In the genomic region with DNA sequence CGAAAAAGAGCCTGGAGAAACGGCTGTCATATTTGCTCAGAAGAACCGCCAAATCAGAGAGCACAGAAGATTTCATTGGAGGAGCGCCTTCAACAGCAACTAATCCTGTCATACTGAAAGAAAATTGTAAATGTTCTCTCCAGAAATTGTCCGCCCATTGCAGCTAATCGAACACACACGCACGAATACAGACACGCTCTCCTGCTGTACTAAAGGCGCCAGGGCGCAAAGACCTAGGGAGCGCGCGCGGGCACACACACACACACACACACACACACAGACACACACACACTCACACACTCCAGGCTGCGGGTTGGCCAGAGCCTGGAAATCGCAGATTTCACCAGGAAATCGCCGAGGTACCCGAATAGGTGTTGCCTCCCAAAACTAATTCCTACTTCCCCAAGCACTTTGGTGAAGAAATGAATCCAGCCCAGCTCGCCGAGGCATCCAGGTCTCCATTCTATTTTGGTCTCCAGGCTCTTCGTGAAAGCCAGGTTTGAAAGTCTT, we compare ENCODE assay signal across 10 cellular contexts. TPM values are rescaled to one million over a fixed set of nuclear protein-coding genes. Genes with fewer than 3 reads are reported as not detected.
DNase-seq lines count a peak whose midpoint lies in the region; ATAC-seq and TF ChIP-seq lines count a peak whose summit lies in the region.
"Had no signal": no experiment of that assay in that cellular context is flagged by ENCODE, and none has a peak within 500 bp of the region (broad histone marks: within the 10 kb centered on the region; RNA-seq: fewer than 3 reads in every experiment).

A gene (plus strand): TSS at position 157 of the 510 bp plus-strand sequence. CDS start 146,214 bp downstream, outside the sequence.

- WGBS in suprapubic skin, result 3% methylated on average over 23 of the region's 23 CpGs

- TF ChIP-seq CTCF in brain microvascular endothelial cell (IDR thresholded peaks at IDR 0.05; ENCODE audit: low read depth, low read length, missing control alignments), result no peak
- TF ChIP-seq CTCF in suprapubic skin (IDR thresholded peaks at IDR 0.05), result no peak

- DNase-seq in DMS 273 (lab: John Stamatoyannopoulos, UW; ENCODE audit: unreplicated experiment), result peak; percentile 42
- no peak for DNase-seq in DMS 273 treated with DMSO at 0.1 percent for 48 hours (lab: John Stamatoyannopoulos, UW)
- DNase-seq in brain microvascular endothelial cell, result no peak
- no peak for DNase-seq in suprapubic skin (ENCODE audit: low spot score in 2 of 2)
- DNase-seq in mesenteric fat pad (ENCODE audit: low spot score), result no peak
- no peak for DNase-seq in activated CD4-positive, alpha-beta T cell treated with anti-CD3 and anti-CD28 coated beads for 4 hours
- DNase-seq: 8988T; activated T-cell treated with anti-CD3 and anti-CD28 coated beads, Interleukin-2, amount 50 U/mL, for 24 hours had no signal

- H3K4me1 ChIP-seq in iPS-18a (ENCODE audit: control insufficient read depth, low read depth, low read length), result peaks cover 5% of the 10 kb centered on the region
- H3K4me1 ChIP-seq in suprapubic skin, result peaks cover 28% of the 10 kb centered on the region

- H3K27me3 ChIP-seq in brain microvascular endothelial cell (replicated peaks) (peaks cover 39% of the 10 kb centered on the region), iPS-18a (ENCODE audit: control insufficient read depth, insufficient read depth, low read length) (peaks cover 64% of the 10 kb centered on the region), suprapubic skin (peaks cover 40% of the 10 kb centered on the region)

- H3K27ac ChIP-seq in brain microvascular endothelial cell (no peak within 1 kb of the TSS), iPS-18a (ENCODE audit: low read length) (no peak within 1 kb of the TSS), suprapubic skin (no peak within 1 kb of the TSS)

- no peak for TF ChIP-seq POLR2A in suprapubic skin (IDR thresholded peaks at IDR 0.05)

- H3K9me3 ChIP-seq in iPS-18a (ENCODE audit: control insufficient read depth, low read depth, low read length) (no peaks in the 10 kb centered on the region), suprapubic skin (no peaks in the 10 kb centered on the region)

- no peak for TF ChIP-seq EP300 in suprapubic skin (IDR thresholded peaks at IDR 0.05)

- H3K4me3 ChIP-seq in brain microvascular endothelial cell (ENCODE audit: low read depth, low read length) (peak within 1 kb of the TSS; percentile 63), iPS-18a (ENCODE audit: low read length) (peak within 1 kb of the TSS; percentile 53), suprapubic skin (peak within 1 kb of the TSS; percentile 37)

- H3K9ac ChIP-seq in iPS-18a (ENCODE audit: low read length), result no peak within 1 kb of the TSS

- ATAC-seq in HG03196 (IDR thresholded peaks at IDR 0.05; ENCODE audit: unreplicated experiment), result no peak

- no peaks in the 10 kb centered on the region for H3K36me3 ChIP-seq in brain microvascular endothelial cell (replicated peaks)
- no peaks in the 10 kb centered on the region for H3K36me3 ChIP-seq in iPS-18a (ENCODE audit: control insufficient read depth, low read depth, low read length)
- no peaks in the 10 kb centered on the region for H3K36me3 ChIP-seq in suprapubic skin

- in situ Hi-C loops in brain microvascular endothelial cell (cut with HindIII; ENCODE audit: low pct_ligation_motif_present, low sequenced_read_pairs), result no loop called here

RNA-seq across cellular contexts. Expression of the gene that starts here (rescaled TPM):
- under 1 TPM in 2 of 4 donors, not detected in 2; 0.23 to 0.47 TPM for total RNA-seq in suprapubic skin
- total RNA-seq in mesenteric fat pad, result not detected
